In the genomic region with DNA sequence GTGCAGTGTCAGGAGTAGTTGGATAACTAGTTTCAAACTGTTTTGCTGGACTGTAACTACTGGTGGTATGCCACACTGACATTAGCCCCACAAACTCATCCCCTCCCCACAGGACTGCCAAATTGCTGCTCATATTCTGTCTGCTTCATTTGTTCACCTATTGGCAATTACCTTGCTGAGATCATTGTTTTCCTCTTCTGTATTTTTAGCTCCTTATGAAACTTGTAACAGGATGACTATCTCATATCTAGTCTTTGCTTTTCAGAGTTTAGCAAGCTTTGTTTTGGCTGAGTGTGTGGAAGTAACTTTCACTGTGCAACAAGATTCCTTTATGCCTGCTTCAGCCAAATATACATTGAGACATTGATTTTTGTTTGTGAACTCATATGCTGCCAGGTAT, we compare ENCODE assay signal across 9 cellular contexts.
DNase-seq lines count a peak whose midpoint lies in the region; ATAC-seq and TF ChIP-seq lines count a peak whose summit lies in the region.
"Had no signal": no experiment of that assay in that cellular context is flagged by ENCODE, and none has a peak within 500 bp of the region (broad histone marks: within the 10 kb centered on the region; RNA-seq: fewer than 3 reads in every experiment).

No MANE protein-coding gene starts in this region.

- DNase-seq in GM20000 (ENCODE audit: low spot score) (peak; percentile 40), right cardiac atrium (no peak), testis (no peak), NCI-H128 (lab: John Stamatoyannopoulos, UW; ENCODE audit: unreplicated experiment) (no peak), NCI-H748 (lab: John Stamatoyannopoulos, UW; ENCODE audit: unreplicated experiment) (no peak)
- no peak for DNase-seq in activated CD8-positive, alpha-beta memory T cell treated with anti-CD3 and anti-CD28 coated beads for 24 hours
- no peak for DNase-seq in activated T-cell treated with anti-CD3 and anti-CD28 coated beads, Interleukin-2, amount 50 U/mL, for 48 hours
- DNase-seq: NCI-H345 had no signal

- no peak for TF ChIP-seq CTCF in GM20000 (IDR thresholded peaks at IDR 0.05; ENCODE audit: extremely low read depth, missing control alignments)
- no peak for TF ChIP-seq CTCF in testis (IDR thresholded peaks at IDR 0.05)

- ATAC-seq in HG03442 (IDR thresholded peaks at IDR 0.05; ENCODE audit: unreplicated experiment) = peak; percentile 38
- ATAC-seq in right cardiac atrium = no peak

- H3K4me1 ChIP-seq in right cardiac atrium (ENCODE audit: control insufficient read depth, insufficient read depth, low read length) (peaks cover 14% of the 10 kb centered on the region), testis (peaks cover 24% of the 10 kb centered on the region)

- H3K27ac ChIP-seq in right cardiac atrium (ENCODE audit: low read length) = peak overlapping the region; percentile 43
- H3K27ac ChIP-seq in testis = peak overlapping the region; percentile 51 to 87

- TF ChIP-seq POLR2A in testis (IDR thresholded peaks at IDR 0.05) = no peak

- H3K4me3 ChIP-seq in right cardiac atrium (ENCODE audit: low read length) = no peak overlapping the region
- no peak overlapping the region for H3K4me3 ChIP-seq in testis

- H3K27me3 ChIP-seq in right cardiac atrium (ENCODE audit: control insufficient read depth, insufficient read depth) = no peaks in the 10 kb centered on the region
- H3K27me3 ChIP-seq in testis = no peaks in the 10 kb centered on the region

- H3K36me3 ChIP-seq in testis (ENCODE audit: low read depth, missing control alignments) = no peaks in the 10 kb centered on the region

- intact Hi-C loops in right cardiac atrium (cut with DNase I) = loop anchor here in 1 of 4 donors (10.0 kb wide), 1 partner anchor 105 kb away; a partner anchor contains a TSS
- intact Hi-C loops in testis (cut with DNase I; ENCODE audit: low total_unique reads) = no loop called here

- H3K9me3 ChIP-seq in right cardiac atrium (ENCODE audit: control insufficient read depth, low read length) (no peaks in the 10 kb centered on the region), testis (no peaks in the 10 kb centered on the region)
